7 cellular contexts compared by ENCODE assay signal in the genomic region with DNA sequence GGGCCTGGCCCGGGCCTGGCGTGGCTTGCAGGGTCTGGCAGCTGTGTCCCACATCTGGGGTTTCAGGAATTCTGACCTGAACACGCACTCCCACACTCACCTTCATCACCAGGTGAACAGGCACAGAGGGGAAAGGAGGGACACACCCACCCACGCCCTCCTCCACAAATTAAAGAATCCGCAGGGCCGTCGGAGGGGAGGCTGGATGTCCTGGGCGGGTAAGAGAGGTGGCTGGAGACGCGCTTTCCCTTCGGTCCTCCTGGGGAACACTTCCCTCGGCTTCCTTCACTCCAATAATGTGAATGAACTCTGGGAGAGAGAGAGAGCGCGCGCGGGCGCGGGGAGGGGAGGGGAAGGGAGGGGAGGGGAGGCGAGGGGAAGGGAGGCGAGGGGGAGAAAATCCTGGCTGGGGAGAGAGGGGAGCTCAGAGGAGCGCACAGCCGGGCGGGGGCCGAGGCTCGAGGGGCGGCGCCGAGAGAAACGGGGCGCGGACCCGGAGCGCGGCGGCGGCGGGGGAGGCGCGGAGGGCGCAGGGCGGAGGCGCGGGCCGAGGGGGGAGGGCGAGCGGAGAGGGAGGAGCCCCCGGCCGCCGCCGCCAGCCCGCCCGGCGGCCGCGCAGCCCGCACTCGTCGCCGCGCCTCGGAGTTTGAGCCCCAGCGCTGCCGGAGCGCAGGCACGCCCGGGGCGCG. TPM values are rescaled to one million over a fixed set of nuclear protein-coding genes. Genes with fewer than 3 reads are reported as not detected.
DNase-seq lines count a peak whose midpoint lies in the region; ATAC-seq, FAIRE-seq and TF ChIP-seq lines count a peak whose summit lies in the region.

A gene (plus strand): TSS at position 625 of the 689 bp plus-strand sequence. CDS start 205 bp downstream, outside the sequence.

- H3K27ac ChIP-seq in SJCRH30: no peak within 1 kb of the TSS
- no peak within 1 kb of the TSS for H3K27ac ChIP-seq in gastrocnemius medialis

- H3K4me1 Mint-ChIP-seq in HFFc6 (ENCODE audit: low read depth): no peaks in the 10 kb centered on the region

- in situ Hi-C loops in gastrocnemius medialis (cut with MboI; ENCODE audit: low sequenced_read_pairs in 4 of 4): no loop called here

- intact Hi-C loops in gastrocnemius medialis (cut with DNase I; ENCODE audit: low total_unique reads): no loop called here

- peaks cover 9% of the 10 kb centered on the region for H3K27me3 ChIP-seq in SJCRH30
- H3K27me3 ChIP-seq in gastrocnemius medialis: peaks cover 38 to 46% (median 40%) of the 10 kb centered on the region in 3 donors

- TF ChIP-seq CTCF in HFFc6 (IDR thresholded peaks at IDR 0.05): no peak
- TF ChIP-seq CTCF in gastrocnemius medialis (IDR thresholded peaks at IDR 0.05 in 4 of 5, conservative IDR thresholded peaks at IDR 0.05 in 1 of 5): no peak

- FAIRE-seq in frontal cortex (lab: Jason Lieb, UNC): no peak

- H3K4me3 ChIP-seq in SJCRH30 (peak within 1 kb of the TSS; percentile 67), gastrocnemius medialis (peak within 1 kb of the TSS; percentile 47 to 52 (median 51))

- no peak within 1 kb of the TSS for H3K27ac Mint-ChIP-seq in HFFc6

- peak within 1 kb of the TSS; percentile 45 for H3K4me3 Mint-ChIP-seq in HFFc6

- TF ChIP-seq POLR2A in gastrocnemius medialis (IDR thresholded peaks at IDR 0.05): no peak

- peaks cover 64% of the 10 kb centered on the region for H3K27me3 Mint-ChIP-seq in HFFc6 (ENCODE audit: insufficient read depth)

- no peaks in the 10 kb centered on the region for H3K36me3 ChIP-seq in SJCRH30
- no peaks in the 10 kb centered on the region for H3K36me3 ChIP-seq in gastrocnemius medialis

- no peaks in the 10 kb centered on the region for H3K9me3 Mint-ChIP-seq in HFFc6

- H3K9me3 ChIP-seq in SJCRH30 (replicated peaks): no peaks in the 10 kb centered on the region
- H3K9me3 ChIP-seq in gastrocnemius medialis: no peaks in the 10 kb centered on the region

- DNase-seq in HFFc6 (no peak), SJCRH30 (peak; percentile 35 to 37), frontal cortex (ENCODE audit: low spot score in 2 of 2) (peak; percentile 49 to 51), gastrocnemius medialis (no peak), NCI-H446 (lab: John Stamatoyannopoulos, UW) (no peak), dedifferentiated amniotic fluid mesenchymal stem cell (ENCODE audit: extremely low spot score) (no peak)

- no peak for ATAC-seq in gastrocnemius medialis
- ATAC-seq in esophagus mucosa: no peak

- no peaks in the 10 kb centered on the region for H3K36me3 Mint-ChIP-seq in HFFc6 (ENCODE audit: low read depth)

- H3K4me1 ChIP-seq in SJCRH30 (no peaks in the 10 kb centered on the region), gastrocnemius medialis (peaks cover 9 to 12% of the 10 kb centered on the region in 2 donors)

RNA-seq across cellular contexts. Expression of the gene that starts here (rescaled TPM):
- total RNA-seq in HFFc6 (2021; fragmentation: NEBNext Ultra II Directional; extraction: Animal tissue kit (Norgen Biotek cat#: 25700)): not detected
- 0.30 and 0.49 TPM in 2 replicates for total RNA-seq in SJCRH30 (2014; rRNA removed; shearing (Covaris generic))
- total RNA-seq in frontal cortex: 33.4 TPM
- total RNA-seq in gastrocnemius medialis: not detected
- total RNA-seq in esophagus mucosa: 0.08 TPM

Comparison
In these comparisons a context has a peak if more than half of its experiments do, and no peak if none do; other contexts are left out.
1. RNA of the gene that starts here (total RNA-seq): 33.4 TPM in frontal cortex (single experiment); 0.30 to 0.49 TPM in SJCRH30, 0.08 TPM in esophagus mucosa (single experiment), not detected in HFFc6 and not detected in gastrocnemius medialis; every median in the first group is over 10 times any median in the second.
2. Peak in DNase-seq and H3K4me3 ChIP-seq in SJCRH30; RNA of the gene not detected or under 1 TPM.
3. DNase-seq: peak in frontal cortex (2 of 2); none in HFFc6 (single experiment), gastrocnemius medialis (0 of 2), NCI-H446 (0 of 2) and dedifferentiated amniotic fluid mesenchymal stem cell (single experiment).